Comparison of ENCODE assay signal across 19 cellular contexts in genomic region chr11:119803726-119804294, GRCh38.
DNase-seq lines count a peak whose midpoint lies in the region; FAIRE-seq and TF ChIP-seq lines count a peak whose summit lies in the region.
"Had no signal": no experiment of that assay in that cellular context is flagged by ENCODE, and none has a peak within 500 bp of the region (broad histone marks: within the 10 kb centered on the region; RNA-seq: fewer than 3 reads in every experiment).

No MANE protein-coding gene starts in this region.

- H3K27me3 ChIP-seq in H1 (replicated peaks in 1 of 4; ENCODE audit: control insufficient read depth in 3 of 4, extremely low read depth in 1 of 4, insufficient read depth in 3 of 4, low read length in 3 of 4), result peaks cover 0 to 11% (median 3%) of the 10 kb centered on the region in 4 experiments; a peak in 4 of 7 replicates
- H3K27me3 ChIP-seq in neural progenitor cell, result no peaks in the 10 kb centered on the region
- peaks cover 0 to 9% (median 0%) of the 10 kb centered on the region in 3 donors for H3K27me3 ChIP-seq in sigmoid colon
- no peaks in the 10 kb centered on the region for H3K27me3 ChIP-seq in right atrium auricular region

- H4K8ac ChIP-seq in H1 (ENCODE audit: extremely low read depth, insufficient read depth, low read length), result no peak overlapping the region

- H3F3A ChIP-seq in neural progenitor cell (ENCODE audit: low read depth), result peaks cover 1% of the 10 kb centered on the region

- H4K20me1 ChIP-seq in H1 (replicated peaks in 1 of 2; ENCODE audit: control insufficient read depth in 1 of 2, insufficient read depth in 2 of 2, low read length in 2 of 2), result peaks cover 0 to 3% of the 10 kb centered on the region in 2 experiments
- H4K20me1 ChIP-seq in neural progenitor cell (ENCODE audit: low read depth), result no peaks in the 10 kb centered on the region

- no peak for FAIRE-seq in H1 (lab: Jason Lieb, UNC)
- FAIRE-seq: A549, D721Med, GM12892, GM18507 had no signal

- no peaks in the 10 kb centered on the region for H3K23me2 ChIP-seq in H1 (ENCODE audit: low read depth, low read length)

- H3K27me3 Mint-ChIP-seq in neural progenitor cell (ENCODE audit: insufficient read depth, low read depth), result peaks cover 18% of the 10 kb centered on the region

- H4K5ac ChIP-seq in H1 (ENCODE audit: insufficient read length, low read depth, low read length), result no peak overlapping the region

- TF ChIP-seq CTCF in H1 (IDR thresholded peaks at IDR 0.05; ENCODE audit: control extremely low read depth in 1 of 3, insufficient read depth in 1 of 3, low read depth in 1 of 3, low read length in 3 of 3) (no peak), neural progenitor cell (IDR thresholded peaks at IDR 0.05) (no peak), sigmoid colon (IDR thresholded peaks at IDR 0.05) (no peak), right atrium auricular region (IDR thresholded peaks at IDR 0.05) (no peak)

- no peak overlapping the region for H2BK20ac ChIP-seq in H1 (ENCODE audit: low read length)

- 0 out of 2 replicates have a peak overlapping the region, but pooled peaks have one; percentile 6 for H2AK5ac ChIP-seq in H1 (ENCODE audit: low read depth, low read length)

- H3K4ac ChIP-seq in H1 (replicated peaks; ENCODE audit: insufficient read length, low read depth, low read length), result no peak overlapping the region

- intact Hi-C loops in sigmoid colon (cut with DNase I), result no loop called here

- no peak overlapping the region for H3K23ac ChIP-seq in H1 (ENCODE audit: insufficient read length)

- WGBS in H1 (ENCODE audit: extremely low coverage in 1 of 2, insufficient coverage in 1 of 2, insufficient read length in 1 of 2, insufficient replicate concordance in 2 of 2, low coverage in 1 of 2, low lambda C conversion rate in 2 of 2, missing lambda C conversion rate in 1 of 2), 2 experiments, result 88% methylated on average over 6 of the region's 6 CpGs; no CpG with 5 or more reads in 1 of the 2 experiments
- 81 to 84% methylated on average over 6 of the region's 6 CpGs for WGBS in sigmoid colon, 2 donors

- no peak for TF ChIP-seq RAD21 in H1 (IDR thresholded peaks at IDR 0.05 in 1 of 2, conservative IDR thresholded peaks at IDR 0.05 in 1 of 2; ENCODE audit: low read depth in 2 of 2, low read length in 2 of 2)

- POLR2A ChIA-PET in H1 (lab: Charles Lee; ENCODE audit: partially characterized antibody), result no interaction called here

- no peak overlapping the region for H3K14ac ChIP-seq in H1 (ENCODE audit: insufficient read length)

- no peak overlapping the region for H3K4me2 ChIP-seq in H1 (ENCODE audit: insufficient read depth in 1 of 2, low read depth in 2 of 2, low read length in 2 of 2)
- no peak overlapping the region for H3K4me2 ChIP-seq in neural progenitor cell
- H3K4me2 ChIP-seq: A549, GM23338 had no signal

- H2AFZ ChIP-seq in H1 (ENCODE audit: low read length) (no peak overlapping the region), neural progenitor cell (replicated peaks) (no peak overlapping the region)
- H2AFZ ChIP-seq: GM23338 had no signal

- no peak overlapping the region for H3K18ac ChIP-seq in H1 (ENCODE audit: extremely low read depth, low read length)

- H3K9ac ChIP-seq in H1 (replicated peaks in 1 of 4; ENCODE audit: extremely low read depth in 1 of 4, low read depth in 3 of 4, low read length in 3 of 4) (no peak overlapping the region), neural progenitor cell (no peak overlapping the region)

- TF ChIP-seq POLR2A in H1 (IDR thresholded peaks at IDR 0.05; ENCODE audit: control extremely low read depth in 1 of 2, low read depth in 2 of 2, low read length in 2 of 2) (no peak), sigmoid colon (IDR thresholded peaks at IDR 0.05) (no peak)

- DNase-seq in cerebellar cortex (ENCODE audit: low spot score), result peak; percentile 67
- DNase-seq in H1 (ENCODE audit: low read depth in 1 of 2, low spot score in 2 of 2), result no peak
- no peak for DNase-seq in neural progenitor cell (ENCODE audit: low spot score)
- peak; percentile 29 for DNase-seq in sigmoid colon
- DNase-seq in 8988T, result no peak
- no peak for DNase-seq in SW480 (ENCODE audit: low spot score)
- DNase-seq in right atrium auricular region (ENCODE audit: low spot score), result no peak
- no peak for DNase-seq in glomerular visceral epithelial cell (ENCODE audit: extremely low spot score)
- DNase-seq: AML-193; Caco-2; CD4-positive, alpha-beta T cell; GDM1 had no signal

- H2BK5ac ChIP-seq in H1 (ENCODE audit: low read depth, low read length), result no peak overlapping the region

- H3K9me3 Mint-ChIP-seq in neural progenitor cell, result no peaks in the 10 kb centered on the region
- H3K9me3 Mint-ChIP-seq: CD4-positive, alpha-beta T cell; GM23338 had no signal

- H3K4me3 Mint-ChIP-seq in neural progenitor cell, result no peak overlapping the region
- H3K4me3 Mint-ChIP-seq: CD4-positive, alpha-beta T cell; GM23338 had no signal

- no peak overlapping the region for H3K56ac ChIP-seq in H1 (replicated peaks; ENCODE audit: insufficient read length, low read depth, low read length)

- H3K9me3 ChIP-seq in H1 (ENCODE audit: insufficient read depth in 2 of 2, low read depth in 1 of 2, low read length in 1 of 2) (no peaks in the 10 kb centered on the region), neural progenitor cell (ENCODE audit: low read depth) (no peaks in the 10 kb centered on the region), sigmoid colon (no peaks in the 10 kb centered on the region), right atrium auricular region (no peaks in the 10 kb centered on the region)
- H3K9me3 ChIP-seq: A549, Caco-2 had no signal

- no peak overlapping the region for H2BK120ac ChIP-seq in H1 (replicated peaks; ENCODE audit: low read depth, low read length)

- no peak overlapping the region for H2BK12ac ChIP-seq in H1 (ENCODE audit: low read depth, low read length)

- no peaks in the 10 kb centered on the region for H3K79me2 ChIP-seq in H1 (ENCODE audit: control insufficient read depth in 1 of 2, insufficient read depth in 2 of 2, low read length in 2 of 2)
- H3K79me2 ChIP-seq in neural progenitor cell (ENCODE audit: low read depth), result no peaks in the 10 kb centered on the region

- CTCF ChIA-PET in H1 (lab: Charles Lee; ENCODE audit: partially characterized antibody), result interaction anchor here (0.7 to 1.7 kb wide), 6 partner anchors 8 to 258 kb away, joined by 3 to 5 read pairs (median 3); no protein-coding TSS in a partner anchor

- H4K91ac ChIP-seq in H1 (replicated peaks; ENCODE audit: insufficient read length, low read length), result no peak overlapping the region

- TF ChIP-seq EP300 in H1 (IDR thresholded peaks at IDR 0.05; ENCODE audit: borderline replicate concordance in 1 of 2, low read depth in 2 of 2, low read length in 2 of 2), result no peak
- TF ChIP-seq EP300 in sigmoid colon (IDR thresholded peaks at IDR 0.05), result no peak

- H2BK15ac ChIP-seq in H1 (ENCODE audit: low read length), result no peak overlapping the region

- peak overlapping the region; percentile 69 for H3K27ac Mint-ChIP-seq in neural progenitor cell
- H3K27ac Mint-ChIP-seq: CD4-positive, alpha-beta T cell; GM23338 had no signal

- peaks cover 22% of the 10 kb centered on the region for H3K4me1 Mint-ChIP-seq in neural progenitor cell
- H3K4me1 Mint-ChIP-seq: GM23338 had no signal

- H3K36me3 ChIP-seq in H1 (ENCODE audit: control insufficient read depth in 2 of 4, insufficient read depth in 4 of 4, low read length in 3 of 4) (no peaks in the 10 kb centered on the region), neural progenitor cell (no peaks in the 10 kb centered on the region), sigmoid colon (no peaks in the 10 kb centered on the region), right atrium auricular region (no peaks in the 10 kb centered on the region)

- no peaks in the 10 kb centered on the region; a peak in 1 of 7 replicates for H3K4me1 ChIP-seq in H1 (replicated peaks in 1 of 4; ENCODE audit: control insufficient read depth in 3 of 4, insufficient read depth in 4 of 4, low read length in 3 of 4)
- peaks cover under 1% of the 10 kb centered on the region for H3K4me1 ChIP-seq in neural progenitor cell
- no peaks in the 10 kb centered on the region for H3K4me1 ChIP-seq in sigmoid colon
- H3K4me1 ChIP-seq in right atrium auricular region, result no peaks in the 10 kb centered on the region
- H3K4me1 ChIP-seq: A549, Caco-2 had no signal

- no peaks in the 10 kb centered on the region for H3K36me3 Mint-ChIP-seq in neural progenitor cell

- no peak overlapping the region for H3K27ac ChIP-seq in H1 (ENCODE audit: low read depth, low read length)
- no peak overlapping the region for H3K27ac ChIP-seq in neural progenitor cell
- H3K27ac ChIP-seq in sigmoid colon, result no peak overlapping the region
- H3K27ac ChIP-seq in right atrium auricular region, result no peak overlapping the region
- H3K27ac ChIP-seq: A549, C4-2B, HL-60 had no signal

- H3K4me3 ChIP-seq in H1 (ENCODE audit: extremely low read depth in 1 of 4, insufficient read depth in 2 of 4, low read depth in 3 of 4, low read length in 4 of 4) (no peak overlapping the region), neural progenitor cell (no peak overlapping the region), sigmoid colon (no peak overlapping the region), right atrium auricular region (no peak overlapping the region)
- H3K4me3 ChIP-seq: A549, GM23338 had no signal

- H3K79me1 ChIP-seq in H1 (ENCODE audit: low read depth, low read length), result no peaks in the 10 kb centered on the region

TF ChIP-seq in H1, 55 proteins besides CTCF, POLR2A, EP300 and RAD21 (continues in another document):
- no peak for TF ChIP-seq CHD1 (IDR thresholded peaks at IDR 0.05; ENCODE audit: low read depth, low read length)
- no peak for TF ChIP-seq BCL11A (IDR thresholded peaks at IDR 0.05; ENCODE audit: low read depth in 2 of 2, low read length in 2 of 2)
- TF ChIP-seq, protein P1, sequence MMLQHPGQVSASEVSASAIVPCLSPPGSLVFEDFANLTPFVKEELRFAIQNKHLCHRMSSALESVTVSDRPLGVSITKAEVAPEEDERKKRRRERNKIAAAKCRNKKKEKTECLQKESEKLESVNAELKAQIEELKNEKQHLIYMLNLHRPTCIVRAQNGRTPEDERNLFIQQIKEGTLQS (IDR thresholded peaks at IDR 0.05; ENCODE audit: insufficient read depth, low read depth, low read length), result no peak
- no peak for TF ChIP-seq CREB1 (IDR thresholded peaks at IDR 0.05)
- TF ChIP-seq POU5F1 (IDR thresholded peaks at IDR 0.05; ENCODE audit: low read depth, low read length), result no peak
- no peak for TF ChIP-seq RBBP5 (IDR thresholded peaks at IDR 0.05; ENCODE audit: borderline replicate concordance, low read depth, low read length)
- no peak for TF ChIP-seq RXRA (IDR thresholded peaks at IDR 0.05; ENCODE audit: insufficient read depth, low read depth, low read length)
- TF ChIP-seq MAX (IDR thresholded peaks at IDR 0.05), result no peak
- no peak for TF ChIP-seq TEAD4 (IDR thresholded peaks at IDR 0.05; ENCODE audit: low read depth, low read length)
- no peak for TF ChIP-seq NANOG (IDR thresholded peaks at IDR 0.05; ENCODE audit: insufficient read depth, low read depth, low read length, poor library complexity, severe bottlenecking)
- TF ChIP-seq TBP (IDR thresholded peaks at IDR 0.05; ENCODE audit: low read depth, low read length), result no peak
- TF ChIP-seq JUN (IDR thresholded peaks at IDR 0.05; ENCODE audit: low read depth, low read length), result no peak

Comparison
In these comparisons a context has a peak if more than half of its experiments do, and no peak if none do; other contexts are left out.
1. DNase-seq: peak in cerebellar cortex (single experiment) and sigmoid colon (single experiment); none in H1 (0 of 2), neural progenitor cell (single experiment), 8988T (single experiment), SW480 (single experiment), right atrium auricular region (single experiment) and glomerular visceral epithelial cell (single experiment).